23 cellular contexts compared by ENCODE assay signal in the genomic region with DNA sequence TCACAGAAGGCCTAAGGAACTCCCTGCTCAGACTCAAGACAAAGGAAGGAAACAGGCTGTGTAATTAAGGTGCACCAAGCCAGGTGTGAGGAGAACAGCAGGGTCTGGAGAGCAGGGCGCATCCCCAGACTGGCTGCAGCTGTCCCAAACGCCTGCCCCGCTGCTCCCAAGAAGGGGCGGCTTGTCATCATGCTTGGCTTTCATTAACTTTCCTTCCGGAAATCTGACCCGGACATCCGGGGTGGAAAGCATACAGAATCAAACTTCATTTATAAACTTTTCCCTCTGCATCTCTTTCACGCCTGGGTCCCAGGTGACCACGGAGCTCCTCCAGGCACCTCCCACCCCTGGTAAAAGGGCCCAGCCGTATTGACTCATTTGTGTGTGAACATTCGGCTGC. TPM values are rescaled to one million over a fixed set of nuclear protein-coding genes. Genes with fewer than 3 reads are reported as not detected.
A peak's percentile ranks its signal among the peaks of the same experiment; 100 is the strongest.
DNase-seq lines count a peak whose midpoint lies in the region; ATAC-seq, FAIRE-seq and TF ChIP-seq lines count a peak whose summit lies in the region.
"Had no signal": no experiment of that assay in that cellular context is flagged by ENCODE, and none has a peak within 500 bp of the region (broad histone marks: within the 10 kb centered on the region; RNA-seq: fewer than 3 reads in every experiment).

No MANE protein-coding gene starts in this region.

- H3K79me2 ChIP-seq in GM23338 (replicated peaks; ENCODE audit: insufficient read depth) (peaks cover 41% of the 10 kb centered on the region), astrocyte (ENCODE audit: insufficient read depth, low read length) (peaks cover 94% of the 10 kb centered on the region), PC-3 (ENCODE audit: low read length) (no peaks in the 10 kb centered on the region)

- WGBS in psoas muscle, 3 donors, result 20 to 34% (median 26%) methylated on average over 11 of the region's 11 CpGs

- DNase-seq in GM23338 (ENCODE audit: low spot score) (peak; percentile 39), astrocyte (ENCODE audit: low read depth) (no peak), left ventricle myocardium superior (no peak), psoas muscle (no peak), HuH-7.5 (ENCODE audit: low spot score) (no peak), PC-3 (no peak)
- DNase-seq: activated CD4-positive, alpha-beta T cell treated with anti-CD3 and anti-CD28 coated beads for 4 hours; activated gamma-delta T cell; CD4-positive, alpha-beta memory T cell; DND-41; immature natural killer cell; KG1; NCI-H1930; NCI-H446; RPMI8226; stimulated activated naive CD4-positive, alpha-beta T cell treated with Interleukin-2 at 50 U/mL for 16 hours had no signal

- no peaks in the 10 kb centered on the region for H4K20me1 ChIP-seq in GM23338 (replicated peaks; ENCODE audit: insufficient read depth)
- H4K20me1 ChIP-seq in astrocyte (ENCODE audit: insufficient read depth, low read length), result peaks cover 75% of the 10 kb centered on the region
- H4K20me1 ChIP-seq in PC-3 (ENCODE audit: low read length), result no peaks in the 10 kb centered on the region

- H3K27ac Mint-ChIP-seq in GM23338, result peak overlapping the region; percentile 81
- H3K27ac Mint-ChIP-seq in astrocyte (ENCODE audit: unreplicated experiment), result no peak overlapping the region
- H3K27ac Mint-ChIP-seq: CD4-positive, alpha-beta memory T cell; immature natural killer cell; memory B cell had no signal

- no TSS peak for BruUV-seq in PC-3 (replicated peaks; lab: Mats Ljungman, UMichigan)

- H3K27me3 ChIP-seq in GM23338 (ENCODE audit: insufficient read depth) (no peaks in the 10 kb centered on the region), astrocyte (ENCODE audit: insufficient read depth, low read length) (no peaks in the 10 kb centered on the region), psoas muscle (ENCODE audit: insufficient read depth in 3 of 3, low read length in 2 of 3) (peaks cover 0 to 6% (median 0%) of the 10 kb centered on the region in 3 donors), PC-3 (ENCODE audit: low read length) (no peaks in the 10 kb centered on the region)
- H3K27me3 ChIP-seq: upper lobe of left lung had no signal

- no peak for FAIRE-seq in astrocyte (lab: Jason Lieb, UNC)
- FAIRE-seq: endothelial cell of umbilical vein, GM18507, H54 had no signal

- H3K27me3 Mint-ChIP-seq in GM23338 (ENCODE audit: insufficient read depth, low read depth, poor library complexity), result peaks cover 4% of the 10 kb centered on the region
- no peaks in the 10 kb centered on the region for H3K27me3 Mint-ChIP-seq in astrocyte (ENCODE audit: low read depth, unreplicated experiment)
- H3K27me3 Mint-ChIP-seq: CD4-positive, alpha-beta memory T cell; memory B cell had no signal

- no peaks in the 10 kb centered on the region for H3F3A ChIP-seq in GM23338 (replicated peaks; ENCODE audit: low read depth)
- H3F3A ChIP-seq in PC-3 (ENCODE audit: low read length, unreplicated experiment), result no peaks in the 10 kb centered on the region

- H3K36me3 Mint-ChIP-seq in GM23338 (ENCODE audit: low read depth), result no peaks in the 10 kb centered on the region
- peaks cover 3% of the 10 kb centered on the region for H3K36me3 Mint-ChIP-seq in astrocyte (ENCODE audit: low read depth, unreplicated experiment)
- H3K36me3 Mint-ChIP-seq: CD4-positive, alpha-beta memory T cell; memory B cell had no signal

- H3K9ac ChIP-seq in astrocyte (ENCODE audit: low read length) (no peak overlapping the region), PC-3 (ENCODE audit: low read length) (no peak overlapping the region)

- H2AFZ ChIP-seq in GM23338 (peak overlapping the region; percentile 34; the same call in 1 of the 2 replicates), astrocyte (ENCODE audit: low read depth, low read length) (no peak overlapping the region), PC-3 (ENCODE audit: low read length) (no peak overlapping the region)

- ATAC-seq in GM23338, result peak; percentile 44
- peak; percentile 6 for ATAC-seq in left ventricle myocardium superior
- peak in 1 of 4 donors; percentile 13 for ATAC-seq in psoas muscle
- ATAC-seq in PC-3, result no peak
- ATAC-seq in HG03432 (IDR thresholded peaks at IDR 0.05; ENCODE audit: unreplicated experiment), result no peak
- ATAC-seq in GM19328 (IDR thresholded peaks at IDR 0.05; ENCODE audit: unreplicated experiment), result no peak

- H3K27ac ChIP-seq in GM23338 (ENCODE audit: low read depth), result peak overlapping the region; percentile 89
- H3K27ac ChIP-seq in astrocyte (ENCODE audit: low read depth, low read length), result no peak overlapping the region
- H3K27ac ChIP-seq in psoas muscle, result peak overlapping the region; percentile 58
- no peak overlapping the region for H3K27ac ChIP-seq in PC-3 (ENCODE audit: low read length)

- no peak overlapping the region for H3K4me3 Mint-ChIP-seq in GM23338
- H3K4me3 Mint-ChIP-seq in astrocyte (ENCODE audit: unreplicated experiment), result no peak overlapping the region
- H3K4me3 Mint-ChIP-seq: CD4-positive, alpha-beta memory T cell; immature natural killer cell; memory B cell had no signal

- intact Hi-C loops in left ventricle myocardium superior (cut with micrococcal nuclease) (no loop called here), psoas muscle (cut with DNase I) (no loop called here), PC-3 (cut with micrococcal nuclease) (no loop called here)

- TF ChIP-seq CTCF in GM23338 (conservative IDR thresholded peaks at IDR 0.05; ENCODE audit: low read depth in 2 of 2) (no peak), astrocyte (IDR thresholded peaks at IDR 0.05; ENCODE audit: insufficient read depth, low read depth, low read length) (no peak), psoas muscle (IDR thresholded peaks at IDR 0.05) (no peak), PC-3 (conservative IDR thresholded peaks at IDR 0.05; ENCODE audit: low read depth, low read length) (no peak)

- H3K9me3 ChIP-seq in astrocyte (ENCODE audit: insufficient read depth, low read depth, low read length), result no peaks in the 10 kb centered on the region
- no peaks in the 10 kb centered on the region for H3K9me3 ChIP-seq in psoas muscle
- H3K9me3 ChIP-seq in PC-3 (ENCODE audit: low read length), result no peaks in the 10 kb centered on the region
- H3K9me3 ChIP-seq: upper lobe of left lung had no signal

- H3K4me3 ChIP-seq in GM23338, result no peak overlapping the region; the same call in 1 of the 2 replicates
- no peak overlapping the region for H3K4me3 ChIP-seq in astrocyte (ENCODE audit: insufficient read depth, low read depth, low read length)
- H3K4me3 ChIP-seq in psoas muscle, result no peak overlapping the region
- no peak overlapping the region for H3K4me3 ChIP-seq in PC-3 (ENCODE audit: low read length)
- H3K4me3 ChIP-seq: upper lobe of left lung had no signal

- H3K9me3 Mint-ChIP-seq in GM23338 (no peaks in the 10 kb centered on the region), astrocyte (ENCODE audit: unreplicated experiment) (no peaks in the 10 kb centered on the region)
- H3K9me3 Mint-ChIP-seq: CD4-positive, alpha-beta memory T cell; immature natural killer cell had no signal

- H3K9me2 ChIP-seq in GM23338 (ENCODE audit: insufficient read depth) (no peaks in the 10 kb centered on the region), PC-3 (replicated peaks; ENCODE audit: low read length) (no peaks in the 10 kb centered on the region)

- H3K4me2 ChIP-seq in GM23338 (peak overlapping the region; percentile 39; the same call in 1 of the 2 replicates), astrocyte (ENCODE audit: low read length) (peak overlapping the region; percentile 47), PC-3 (ENCODE audit: low read length) (no peak overlapping the region)

- CTCF ChIA-PET in PC-3 (lab: Charles Lee), result no interaction called here

- POLR2A ChIA-PET in PC-3 (lab: Charles Lee; ENCODE audit: unreplicated experiment), result no interaction called here

- H3K4me1 ChIP-seq in GM23338 (ENCODE audit: insufficient read depth) (peaks cover 42% of the 10 kb centered on the region), astrocyte (ENCODE audit: insufficient read depth, low read length) (peaks cover 8% of the 10 kb centered on the region), psoas muscle (peaks cover 13% of the 10 kb centered on the region), PC-3 (ENCODE audit: insufficient read depth, low read length) (no peaks in the 10 kb centered on the region)

- H3K36me3 ChIP-seq in GM23338 (ENCODE audit: insufficient read depth), result no peaks in the 10 kb centered on the region
- no peaks in the 10 kb centered on the region for H3K36me3 ChIP-seq in astrocyte (ENCODE audit: insufficient read depth, low read length)
- H3K36me3 ChIP-seq in psoas muscle (ENCODE audit: insufficient read depth in 1 of 2, low read depth in 1 of 2), result no peaks in the 10 kb centered on the region
- no peaks in the 10 kb centered on the region for H3K36me3 ChIP-seq in PC-3 (ENCODE audit: low read depth, low read length)
- H3K36me3 ChIP-seq: upper lobe of left lung had no signal

- H3K4me1 Mint-ChIP-seq in GM23338 (peaks cover 59% of the 10 kb centered on the region), astrocyte (ENCODE audit: low read depth, unreplicated experiment) (peaks cover 12% of the 10 kb centered on the region)
- H3K4me1 Mint-ChIP-seq: CD4-positive, alpha-beta memory T cell; memory B cell had no signal

TF ChIP-seq in GM23338, 12 proteins besides CTCF, POLR2A, EP300 and RAD21 (continues in another document):
- TF ChIP-seq NANOG (IDR thresholded peaks at IDR 0.05; ENCODE audit: borderline replicate concordance) (no peak), ZNF331 (CRISPR knock-in tag; IDR thresholded peaks at IDR 0.05; ENCODE audit: low read depth) (no peak), EZH2phosphoT487 (IDR thresholded peaks at IDR 0.05; ENCODE audit: unreplicated experiment) (no peak), POLR2AphosphoS5 (IDR thresholded peaks at IDR 0.05; ENCODE audit: low read depth) (no peak), ZNF114 (CRISPR knock-in tag; IDR thresholded peaks at IDR 0.05) (no peak), EZH2 (IDR thresholded peaks at IDR 0.05; ENCODE audit: low read depth, unreplicated experiment) (no peak)
- TF ChIP-seq, protein P1, sequence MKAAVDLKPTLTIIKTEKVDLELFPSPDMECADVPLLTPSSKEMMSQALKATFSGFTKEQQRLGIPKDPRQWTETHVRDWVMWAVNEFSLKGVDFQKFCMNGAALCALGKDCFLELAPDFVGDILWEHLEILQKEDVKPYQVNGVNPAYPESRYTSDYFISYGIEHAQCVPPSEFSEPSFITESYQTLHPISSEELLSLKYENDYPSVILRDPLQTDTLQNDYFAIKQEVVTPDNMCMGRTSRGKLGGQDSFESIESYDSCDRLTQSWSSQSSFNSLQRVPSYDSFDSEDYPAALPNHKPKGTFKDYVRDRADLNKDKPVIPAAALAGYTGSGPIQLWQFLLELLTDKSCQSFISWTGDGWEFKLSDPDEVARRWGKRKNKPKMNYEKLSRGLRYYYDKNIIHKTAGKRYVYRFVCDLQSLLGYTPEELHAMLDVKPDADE (IDR thresholded peaks at IDR 0.05), result no peak

RNA-seq across cellular contexts. Expression of a gene that starts 31.7 kb away (rescaled TPM):
- total RNA-seq in GM23338 (2014; rRNA removed; shearing (Covaris generic)), result 8.7 and 8.9 TPM in 2 replicates
- polyA plus RNA-seq in GM23338 (2016; fragmentation: Nextera tagmentation; extraction: Ambion mirVana) (3.3 and 3.8 TPM in 2 replicates), psoas muscle (1 to 10 TPM in 1 of 3 donors, under 1 TPM in 2; 0.53 to 6.7 (median 0.65) TPM)
- total RNA-seq in astrocyte (6.1 and 7.9 TPM in 2 replicates), left ventricle myocardium superior (2.6 TPM), psoas muscle (1 to 10 TPM; 1.1 to 2.4 (median 2.3) TPM), PC-3 (2014; rRNA removed) (0.18 and 0.23 TPM in 2 replicates)

Comparison
In these comparisons a context has a peak if more than half of its experiments do, and no peak if none do; other contexts are left out.
1. ATAC-seq: peak in GM23338 (single experiment) and left ventricle myocardium superior (single experiment); none in PC-3 (single experiment), HG03432 (single experiment) and GM19328 (single experiment).
2. H3K27ac ChIP-seq: peak in GM23338 (single experiment) and psoas muscle (single experiment); none in astrocyte (single experiment) and PC-3 (single experiment).